ENCODE assay signal across 25 cellular contexts in the genomic region with DNA sequence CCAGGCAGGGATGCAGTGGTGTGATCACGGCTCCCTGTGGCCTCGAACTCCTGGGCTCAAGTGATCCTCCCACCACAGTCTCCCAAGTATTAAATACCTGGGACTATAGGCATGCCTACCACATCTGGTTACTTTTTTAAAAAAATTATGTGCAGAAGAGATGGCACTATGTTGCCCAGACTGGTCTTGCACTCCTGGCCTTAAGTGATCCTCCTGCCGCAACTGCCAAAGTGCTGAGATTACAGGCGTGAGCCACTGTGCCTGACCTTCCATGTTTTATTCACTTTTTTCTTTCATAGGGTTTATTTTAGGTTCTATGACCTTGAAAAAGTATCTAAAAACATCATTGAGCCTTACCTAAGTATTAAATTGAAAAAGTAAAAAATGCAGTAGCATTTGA.
"Had no signal": no experiment of that assay in that cellular context is flagged by ENCODE, and none has a peak within 500 bp of the region (broad histone marks: within the 10 kb centered on the region; RNA-seq: fewer than 3 reads in every experiment).

No MANE protein-coding gene starts in this region.

- H3K9me3 ChIP-seq: heart right ventricle, pancreas, prostate gland, right lobe of liver, testis, thyroid gland, transverse colon, upper lobe of left lung, vagina had no signal

- H3K4me1 ChIP-seq: pancreas, prostate gland, right lobe of liver, testis, thyroid gland, transverse colon, vagina had no signal

- H3K36me3 ChIP-seq: heart right ventricle, pancreas, prostate gland, right lobe of liver, thyroid gland, transverse colon, upper lobe of left lung, vagina had no signal

- H3K4me3 ChIP-seq: heart right ventricle, hepatocyte, lung, pancreas, prostate gland, right lobe of liver, smooth muscle cell, testis, thyroid gland, transverse colon, upper lobe of left lung, vagina had no signal

- H3K27me3 ChIP-seq: heart right ventricle, hepatocyte, right lobe of liver, testis, thyroid gland, transverse colon, upper lobe of left lung, vagina had no signal

- DNase-seq: heart right ventricle; islet precursor cell; mesendoderm; naive B cell; natural killer cell; pancreas; posterior cingulate gyrus; retina; right lobe of liver; stimulated activated CD4-positive, alpha-beta T cell treated with anti-CD3 and anti-CD28 coated beads, Interleukin-1b, Interleukin-23, amount 100 ng/mL, for 48 hours; stimulated activated CD4-positive, alpha-beta T cell treated with anti-CD3 and anti-CD28 coated beads, Interleukin-2, amount 100 ng/mL, for 48 hours; stimulated activated CD4-positive, alpha-beta T cell treated with anti-CD3 and anti-CD28 coated beads, Interleukin-4, amount 100 ng/mL, for 4 hours; stimulated activated CD8-positive, alpha-beta memory T cell treated with anti-CD3 and anti-CD28 coated beads, Interleukin-4, amount 100 ng/mL, for 48 hours; stimulated activated naive CD4-positive, alpha-beta T cell treated with Interleukin-2 at 50 U/mL for 16 hours; stimulated activated naive CD8-positive, alpha-beta T cell treated with anti-CD3 and anti-CD28 coated beads, Interleukin-15, amount 100 ng/mL, for 72 hours; testis; thyroid gland; transverse colon; upper lobe of left lung had no signal

- ATAC-seq: pancreas; right lobe of liver; stimulated activated memory B cell treated with anti-CD40 and anti-IgM and Interleukin-4, amounts not matched to agents 10 μg/mL and 1 μg/mL and 100 μg/mL, for 72 hours; stimulated activated naive CD8-positive, alpha-beta T cell treated with anti-CD3 and anti-CD28 coated beads, Interleukin-15, amount 100 ng/mL, for 72 hours had no signal

- H3K27ac ChIP-seq: heart right ventricle, hepatocyte, pancreas, prostate gland, right lobe of liver, testis, thyroid gland, transverse colon, upper lobe of left lung, vagina had no signal
